In genomic region chr7:91946549-91946948, GRCh38 we compare ENCODE assay signal across 18 cellular contexts. TPM values are rescaled to one million over a fixed set of nuclear protein-coding genes. Genes with fewer than 3 reads are reported as not detected.
A peak's percentile ranks its signal among the peaks of the same experiment; 100 is the strongest.
DNase-seq lines count a peak whose midpoint lies in the region; ATAC-seq, FAIRE-seq and TF ChIP-seq lines count a peak whose summit lies in the region.
"Had no signal": no experiment of that assay in that cellular context is flagged by ENCODE, and none has a peak within 500 bp of the region (broad histone marks: within the 10 kb centered on the region; RNA-seq: fewer than 3 reads in every experiment).

No MANE protein-coding gene starts in this region.

- H2BK12ac ChIP-seq in H9 (ENCODE audit: insufficient read length, low read depth, low read length), result no peak overlapping the region

- H3K9me3 ChIP-seq in H9 (ENCODE audit: control insufficient read depth, low read depth, low read length), result no peaks in the 10 kb centered on the region
- no peaks in the 10 kb centered on the region for H3K9me3 ChIP-seq in K562 (replicated peaks; ENCODE audit: control insufficient read depth, insufficient read depth, low read depth, low read length)
- no peaks in the 10 kb centered on the region for H3K9me3 ChIP-seq in small intestine (ENCODE audit: control insufficient read depth, low read depth)
- H3K9me3 ChIP-seq: ovary, SJSA1, tibial artery had no signal

- no peak overlapping the region for H3K4ac ChIP-seq in H9 (ENCODE audit: low read depth, low read length)

- H3K23me2 ChIP-seq in H9 (ENCODE audit: insufficient read length, low read depth, low read length, poor library complexity, severe bottlenecking), result peaks cover under 1% of the 10 kb centered on the region

- ATAC-seq in K562, result 0 out of 3 replicates have a peak, but pooled peaks have one; percentile 7
- no peak for ATAC-seq in HG02588 (IDR thresholded peaks at IDR 0.05; ENCODE audit: unreplicated experiment)

- H2BK120ac ChIP-seq in H9 (ENCODE audit: low read depth, low read length, poor library complexity, severe bottlenecking), result no peak overlapping the region

- no peaks in the 10 kb centered on the region for H3K4me1 ChIP-seq in H9 (ENCODE audit: insufficient read depth, low read length)
- peaks cover 5 to 10% of the 10 kb centered on the region in 2 experiments; a peak in 2 of 5 replicates for H3K4me1 ChIP-seq in K562 (replicated peaks in 1 of 2; ENCODE audit: control insufficient read depth in 2 of 2, insufficient read depth in 2 of 2, low read length in 2 of 2)
- H3K4me1 ChIP-seq in small intestine (ENCODE audit: control insufficient read depth in 2 of 2, insufficient read depth in 1 of 2, low read depth in 1 of 2, low read length in 1 of 2), result peaks cover 0 to 6% of the 10 kb centered on the region in 2 donors

- DNase-seq in H9 (no peak), NOMO-1 treated with DMSO at 0.1 percent for 48 hours (lab: John Stamatoyannopoulos, UW; ENCODE audit: unreplicated experiment) (peak; percentile 96), K562 (ENCODE audit: extremely low read depth in 1 of 4, low spot score in 3 of 4) (no peak), small intestine (peak; percentile 36), NK-92 (lab: John Stamatoyannopoulos, UW; ENCODE audit: unreplicated experiment) (no peak), SW 1271 (lab: John Stamatoyannopoulos, UW) (no peak)
- DNase-seq: activated CD4-positive, alpha-beta T cell treated with anti-CD3 and anti-CD28 coated beads, Interleukin-2, amount 50 U/mL, for 4 hours; activated T-cell treated with anti-CD3 and anti-CD28 coated beads, Interleukin-2, amount 50 U/mL, for 1 hour; CD4-positive, CD25-positive, alpha-beta regulatory T cell; DMS79 treated with DMSO at 0.1 percent for 48 hours; effector CD8-positive, alpha-beta T cell; NCI-H226; NK-92 treated with Interleukin-12 subunit alpha and Interleukin-12 subunit beta, amount 100 ng/mL, for 24 hours; ovary; tibial artery had no signal

- no CpG with 5 or more reads among the region's 3 CpGs for WGBS in H9 (ENCODE audit: extremely low coverage, insufficient read length, low lambda C conversion rate)
- 41% methylated on average over 3 of the region's 3 CpGs for WGBS in K562 (ENCODE audit: insufficient coverage, low coverage, missing lambda C conversion rate)
- 21 to 44% (median 31%) methylated on average over 3 of the region's 3 CpGs for WGBS in small intestine, 3 donors

- H2AK5ac ChIP-seq in H9 (ENCODE audit: insufficient read length, low read length), result no peak overlapping the region

- H3K36me3 Mint-ChIP-seq in H9 (ENCODE audit: insufficient read depth in 1 of 3, low read depth in 3 of 3), result peaks cover 0 to 4% (median 4%) of the 10 kb centered on the region in 3 experiments; a peak in 3 of 7 replicates

- H3K27me3 ChIP-seq in H9 (ENCODE audit: insufficient read depth, low read length) (no peaks in the 10 kb centered on the region), K562 (ENCODE audit: control insufficient read depth in 2 of 2, insufficient read depth in 2 of 2, low read length in 2 of 2) (no peaks in the 10 kb centered on the region), small intestine (ENCODE audit: control insufficient read depth in 2 of 2, insufficient read depth in 2 of 2, low read length in 2 of 2) (no peaks in the 10 kb centered on the region)
- H3K27me3 ChIP-seq: ovary, SJSA1, tibial artery had no signal

- peak overlapping the region; percentile 41 for H4K5ac ChIP-seq in H9 (ENCODE audit: insufficient read length, low read depth, low read length)

- no peak overlapping the region for H3K56ac ChIP-seq in H9 (ENCODE audit: insufficient read length, low read depth, low read length)

- H2BK15ac ChIP-seq in H9 (ENCODE audit: low read depth, low read length), result no peak overlapping the region

- POLR2A ChIA-PET in K562 (lab: Yijun Ruan, JAX), result interaction anchor here (0.8 kb wide), 1 partner anchor 24 kb away, joined by 4 read pairs; no protein-coding TSS in a partner anchor

- H3K4me2 ChIP-seq in H9 (ENCODE audit: insufficient read depth, insufficient read length, low read length) (no peak overlapping the region), K562 (ENCODE audit: insufficient read depth, low read length) (no peak overlapping the region)

- TF ChIP-seq POLR2A in K562 (conservative IDR thresholded peaks at IDR 0.05), result no peak

- H3K27ac ChIP-seq in H9 (ENCODE audit: insufficient read length, low read depth, low read length) (no peak overlapping the region), K562 (ENCODE audit: extremely low read depth, low read depth, low read length) (no peak overlapping the region), small intestine (ENCODE audit: low read depth in 1 of 2, low read length in 1 of 2) (peak overlapping the region in 1 of 2 donors; percentile 46)
- H3K27ac ChIP-seq: ovary, SJSA1 had no signal

- no peaks in the 10 kb centered on the region for H3K9me3 Mint-ChIP-seq in H9
- H3K9me3 Mint-ChIP-seq: activated naive CD4-positive, alpha-beta T cell treated with anti-CD3 and anti-CD28 coated beads, Interleukin-2, amount 50 U/mL, for 24 hours; CD4-positive, CD25-positive, alpha-beta regulatory T cell had no signal

- peaks cover 6 to 14% of the 10 kb centered on the region in 2 experiments for H3K4me1 Mint-ChIP-seq in H9

- H4K20me1 ChIP-seq in H9 (ENCODE audit: control insufficient read depth, insufficient read depth, insufficient read length), result no peaks in the 10 kb centered on the region
- H4K20me1 ChIP-seq in K562 (replicated peaks; ENCODE audit: control insufficient read depth, insufficient read depth, low read length), result 0 out of 2 replicates have a peak, but pooled peaks cover 4% of the 10 kb centered on the region

- intact Hi-C loops in K562 (cut with micrococcal nuclease), result loop anchor here (10.0 kb wide), 1 partner anchor 468 kb away; no protein-coding TSS in a partner anchor

- H3K14ac ChIP-seq in H9 (ENCODE audit: insufficient read depth, low read length), result no peak overlapping the region

- peak overlapping the region in 1 of 3 experiments; percentile 2; a peak in 1 of 7 replicates for H3K27ac Mint-ChIP-seq in H9
- H3K27ac Mint-ChIP-seq: activated naive CD4-positive, alpha-beta T cell treated with anti-CD3 and anti-CD28 coated beads, Interleukin-2, amount 50 U/mL, for 24 hours had no signal

- no peak for TF ChIP-seq EP300 in K562 (IDR thresholded peaks at IDR 0.05; ENCODE audit: low read length)

- H3K23ac ChIP-seq in H9 (ENCODE audit: insufficient read length, low read depth, low read length), result no peak overlapping the region

- no peaks in the 10 kb centered on the region for H3K9me1 ChIP-seq in K562 (ENCODE audit: control insufficient read depth, insufficient read depth, low read length)

- H2BK20ac ChIP-seq in H9 (ENCODE audit: low read depth, low read length, poor library complexity, severe bottlenecking), result no peak overlapping the region

- H3K9ac ChIP-seq in H9 (ENCODE audit: extremely low read depth, insufficient read length, low read length), result no peak overlapping the region
- H3K9ac ChIP-seq in K562 (ENCODE audit: insufficient read depth in 1 of 2, low read depth in 2 of 2, low read length in 2 of 2), result no peak overlapping the region

- H3K36me3 ChIP-seq in K562 (ENCODE audit: control insufficient read depth, insufficient read depth, low read length), result peaks cover 7% of the 10 kb centered on the region; the same call in 2 of the 3 replicates
- no peaks in the 10 kb centered on the region for H3K36me3 ChIP-seq in small intestine (ENCODE audit: control insufficient read depth in 2 of 2, insufficient read depth in 2 of 2, low read length in 2 of 2)
- H3K36me3 ChIP-seq: ovary, SJSA1, tibial artery had no signal

- in situ Hi-C loops in K562 (cut with MboI), result no loop called here

- H3K4me3 ChIP-seq in K562, result no peak overlapping the region
- no peak overlapping the region for H3K4me3 ChIP-seq in small intestine (ENCODE audit: low read depth in 1 of 2, low read length in 2 of 2)
- H3K4me3 ChIP-seq: ovary, SJSA1, tibial artery had no signal

- H4K91ac ChIP-seq in H9 (ENCODE audit: insufficient read length, low read depth, low read length), result no peak overlapping the region

- no peak overlapping the region for H3K18ac ChIP-seq in H9 (ENCODE audit: insufficient read length, low read depth, low read length)

- no peaks in the 10 kb centered on the region for H3K27me3 Mint-ChIP-seq in H9 (ENCODE audit: low read depth)
- H3K27me3 Mint-ChIP-seq: activated naive CD4-positive, alpha-beta T cell treated with anti-CD3 and anti-CD28 coated beads, Interleukin-2, amount 50 U/mL, for 24 hours; CD4-positive, CD25-positive, alpha-beta regulatory T cell had no signal

- H2AFZ ChIP-seq in H9 (ENCODE audit: low read length) (no peak overlapping the region), K562 (ENCODE audit: low read depth, low read length) (no peak overlapping the region)

- no peak for TF ChIP-seq CTCF in H9 (conservative IDR thresholded peaks at IDR 0.05)
- no peak for TF ChIP-seq CTCF in K562 (IDR thresholded peaks at IDR 0.05 in 2 of 3, conservative IDR thresholded peaks at IDR 0.05 in 1 of 3; ENCODE audit: insufficient read depth in 2 of 3, low read depth in 1 of 3, low read length in 3 of 3)

- no peak for TF ChIP-seq RAD21 in K562 (CRISPR knock-in tag; conservative IDR thresholded peaks at IDR 0.05 in 1 of 2, IDR thresholded peaks at IDR 0.05 in 1 of 2)

- peaks cover 2% of the 10 kb centered on the region for H3K79me1 ChIP-seq in H9 (ENCODE audit: insufficient read depth, low read depth, low read length, poor library complexity, severe bottlenecking)

- no peak overlapping the region for H3T11ph ChIP-seq in H9 (ENCODE audit: low read length)

- H2BK5ac ChIP-seq in H9 (ENCODE audit: insufficient read length, low read length), result no peak overlapping the region

- FAIRE-seq in K562 (lab: Jason Lieb, UNC), result no peak
- peak; percentile 57 for FAIRE-seq in small intestine (lab: Jason Lieb, UNC)

- no peak overlapping the region for H4K8ac ChIP-seq in H9 (replicated peaks; ENCODE audit: insufficient read length, low read depth, low read length)

- CTCF ChIA-PET in K562 (lab: Yijun Ruan, JAX; ENCODE audit: low intra/inter-chr PET ratio), result no interaction called here

- H3K79me2 ChIP-seq in H9 (ENCODE audit: insufficient read depth, low read length), result peaks cover 1% of the 10 kb centered on the region; the same call in 1 of the 2 replicates
- H3K79me2 ChIP-seq in K562 (ENCODE audit: control insufficient read depth, insufficient read depth, low read length), result peaks cover 89% of the 10 kb centered on the region

- BruUV-seq in K562 (replicated peaks; lab: Mats Ljungman, UMichigan), result no TSS peak

- no peak overlapping the region for H3K4me3 Mint-ChIP-seq in H9
- H3K4me3 Mint-ChIP-seq: activated naive CD4-positive, alpha-beta T cell treated with anti-CD3 and anti-CD28 coated beads, Interleukin-2, amount 50 U/mL, for 24 hours had no signal

RNA-seq across cellular contexts. Expression of gene AKAP9, which starts 5.9 kb away (rescaled TPM):
- total RNA-seq in H9 (2021) (21.5 and 22.4 TPM in 2 replicates), K562 (2014; rRNA removed) (37.6 and 47.1 TPM in 2 replicates), K562 (2014; rRNA removed; fragmentation: Illumina TruSeq; extraction: Trizol) (77.8 and 86.2 TPM in 2 replicates), K562 (2015; rRNA removed; fragmentation: Illumina TruSeq; extraction: Trizol) (73.8 and 80.9 TPM in 2 replicates), K562 (2021) (35.0 and 40.1 TPM in 2 replicates)
- 39.3 and 248 TPM in 2 replicates for total RNA-seq in K562 (2011; cell fraction: chromatin; rRNA removed; ENCODE audit: low replicate concordance)
- 24.2 and 41.6 TPM in 2 replicates for total RNA-seq in K562 (2011; cell fraction: nucleolus; rRNA removed)
- total RNA-seq in K562 (2011; cell fraction: nucleoplasm; rRNA removed), result 70.0 and 117 TPM in 2 replicates
- polyA plus RNA-seq in K562 (2011; rRNA removed) (33.9 and 46.3 TPM in 2 replicates), K562 (2014; fragmentation: Illumina TruSeq; extraction: Trizol) (31.6 and 36.1 TPM in 2 replicates), K562 (2014; fragmentation: Nextera tagmentation; extraction: Ambion mirVana) (10 to 100 TPM; 25.5 to 49.4 TPM), K562 (2014; rRNA removed) (28.2 TPM in 2 replicates), small intestine (10 to 100 TPM; 22.1 to 68.9 (median 51.3) TPM)
- 5.1 and 10.2 TPM in 2 replicates for polyA plus RNA-seq in K562 (2011; cell fraction: cytosol; rRNA removed)
- 40.4 and 47.0 TPM in 2 replicates for polyA plus RNA-seq in K562 (2011; cell fraction: nucleus; rRNA removed)
- polyA plus RNA-seq in K562 (2012), result 22.3 and 29.2 TPM in 2 replicates
- polyA minus RNA-seq in K562 (2011; rRNA and poly(A)+ RNA removed), result 92.9 and 93.0 TPM in 2 replicates
- 25.8 and 26.6 TPM in 2 replicates for polyA minus RNA-seq in K562 (2011; cell fraction: cytosol; rRNA and poly(A)+ RNA removed)
- polyA minus RNA-seq in K562 (2011; cell fraction: nucleus; rRNA and poly(A)+ RNA removed), result 71.4 and 126 TPM in 2 replicates

Comparison
In these comparisons a context has a peak if more than half of its experiments do, and no peak if none do; other contexts are left out.
1. DNase-seq: peak in NOMO-1 treated with DMSO at 0.1 percent for 48 hours (single experiment) and small intestine (single experiment); none in H9 (single experiment), K562 (0 of 4), NK-92 (single experiment) and SW 1271 (0 of 2).